ENCODE assay signal across 8 cellular contexts in the genomic region with DNA sequence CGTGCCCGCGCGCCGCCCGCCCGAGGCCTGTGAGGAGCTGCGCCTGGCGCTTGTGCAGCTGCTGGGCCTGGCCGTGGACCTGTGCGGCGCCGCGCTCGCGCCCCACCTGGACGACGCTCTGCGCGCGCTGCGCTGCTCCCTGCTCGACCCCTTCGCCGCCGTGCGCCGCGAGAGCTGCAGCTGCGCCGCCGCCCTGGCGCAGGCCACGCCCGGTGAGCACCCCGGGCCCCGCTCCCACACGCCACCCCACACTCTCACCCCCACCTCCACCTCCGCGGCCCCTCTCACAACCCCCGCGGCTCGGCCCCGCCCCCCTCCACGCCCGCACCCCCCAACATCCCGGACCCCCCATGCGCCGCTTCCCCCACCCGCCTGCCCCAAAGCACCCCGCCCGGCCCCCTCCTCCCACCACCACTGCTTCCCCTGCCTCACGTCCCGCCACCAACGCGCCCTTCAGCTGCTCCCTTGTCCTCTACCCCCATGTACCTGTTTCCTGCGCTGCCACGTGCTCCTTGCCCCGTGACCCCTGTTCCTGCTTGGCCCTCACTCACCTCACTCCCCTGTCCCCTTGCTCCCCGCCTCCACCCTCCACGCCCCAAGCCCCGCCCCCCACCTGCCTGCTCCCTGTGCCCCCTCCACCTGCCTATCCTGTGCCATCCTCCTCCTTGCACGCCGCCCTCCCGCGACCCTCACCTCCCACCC. TPM values are rescaled to one million over a fixed set of nuclear protein-coding genes. Genes with fewer than 3 reads are reported as not detected.
DNase-seq lines count a peak whose midpoint lies in the region; ATAC-seq and TF ChIP-seq lines count a peak whose summit lies in the region.

TSS of gene PRKAR1B (minus strand) at position 178 of the 702 bp plus-strand sequence. CDS start 15,776 bp downstream, outside the sequence.

- H3K27ac ChIP-seq in SK-N-MC (peak within 1 kb of the TSS; percentile 75), breast epithelium (peak within 1 kb of the TSS; percentile 33 to 77)

- intact Hi-C loops in breast epithelium (cut with DNase I; ENCODE audit: low total_unique reads), result loop anchor here (2.0 kb wide), 1 partner anchor 36 kb away; no protein-coding TSS in a partner anchor

- peak; percentile 9 for TF ChIP-seq POLR2A in GM19193 (IDR thresholded peaks at IDR 0.05; ENCODE audit: extremely low read depth, insufficient read depth, insufficient read length)
- no peak for TF ChIP-seq POLR2A in breast epithelium (IDR thresholded peaks at IDR 0.05)

- peak within 1 kb of the TSS; percentile 91 for H3K9ac ChIP-seq in SK-N-MC (ENCODE audit: insufficient read length)

- H3K4me3 ChIP-seq in BE2C (ENCODE audit: low read depth, low read length), result peak within 1 kb of the TSS; percentile 73
- peak within 1 kb of the TSS; percentile 92 for H3K4me3 ChIP-seq in SK-N-MC
- H3K4me3 ChIP-seq in breast epithelium, result peak within 1 kb of the TSS; percentile 78 to 97 (median 96)
- H3K4me3 ChIP-seq in kidney epithelial cell (ENCODE audit: low read depth, low read length), result peak within 1 kb of the TSS; percentile 53

- no peaks in the 10 kb centered on the region for H3K4me1 ChIP-seq in BE2C
- peaks cover 4 to 8% of the 10 kb centered on the region in 2 donors for H3K4me1 ChIP-seq in breast epithelium

- no peak for TF ChIP-seq CTCF in BE2C (IDR thresholded peaks at IDR 0.05; ENCODE audit: low read depth, low read length)
- TF ChIP-seq CTCF in breast epithelium (IDR thresholded peaks at IDR 0.05), result no peak
- TF ChIP-seq CTCF in kidney epithelial cell (IDR thresholded peaks at IDR 0.05; ENCODE audit: insufficient read depth, low read length, poor library complexity, severe bottlenecking), result no peak

- no peak for DNase-seq in BE2C
- DNase-seq in SK-N-MC (ENCODE audit: low read depth, low spot score), result no peak
- peak in 1 of 2 donors; percentile 41 for DNase-seq in breast epithelium (ENCODE audit: low spot score in 2 of 2)
- no peak for DNase-seq in kidney epithelial cell (ENCODE audit: low read depth)
- DNase-seq in stimulated activated CD4-positive, alpha-beta T cell treated with anti-CD3 and anti-CD28 coated beads, Interleukin-4, amount 100 ng/mL, for 1 hour, result peak; percentile 56
- no peak for DNase-seq in kidney glomerular epithelial cell (lab: John Stamatoyannopoulos, UW)

- H3K9me3 ChIP-seq in BE2C, result peaks cover 8% of the 10 kb centered on the region
- no peaks in the 10 kb centered on the region for H3K9me3 ChIP-seq in SK-N-MC (ENCODE audit: low read depth, low read length)
- H3K9me3 ChIP-seq in breast epithelium, result no peaks in the 10 kb centered on the region

- H3K27me3 ChIP-seq in BE2C (no peaks in the 10 kb centered on the region), breast epithelium (no peaks in the 10 kb centered on the region), kidney epithelial cell (ENCODE audit: control insufficient read depth, insufficient read depth, low read length) (no peaks in the 10 kb centered on the region)

- H3K36me3 ChIP-seq in BE2C, result peaks cover 31% of the 10 kb centered on the region
- peaks cover 35% of the 10 kb centered on the region for H3K36me3 ChIP-seq in SK-N-MC (ENCODE audit: insufficient read depth, low read length)
- no peaks in the 10 kb centered on the region for H3K36me3 ChIP-seq in breast epithelium
- peaks cover 2% of the 10 kb centered on the region for H3K36me3 ChIP-seq in kidney epithelial cell (ENCODE audit: control insufficient read depth, insufficient read depth, low read length)

- ATAC-seq in HG03196 (IDR thresholded peaks at IDR 0.05; ENCODE audit: unreplicated experiment), result peak; percentile 25

RNA-seq across cellular contexts. Expression of gene PRKAR1B, which starts in this region (rescaled TPM):
- 31.7 TPM for polyA plus RNA-seq in BE2C (2012; ENCODE audit: insufficient read depth, insufficient read length, low read depth)
- total RNA-seq in breast epithelium (10 to 100 TPM in 1 of 3 donors, 1 to 10 TPM in 2; 3.7 to 10.5 (median 7.9) TPM), kidney epithelial cell (23.7 and 23.8 TPM in 2 replicates)
